9 cellular contexts compared by ENCODE assay signal in the genomic region with DNA sequence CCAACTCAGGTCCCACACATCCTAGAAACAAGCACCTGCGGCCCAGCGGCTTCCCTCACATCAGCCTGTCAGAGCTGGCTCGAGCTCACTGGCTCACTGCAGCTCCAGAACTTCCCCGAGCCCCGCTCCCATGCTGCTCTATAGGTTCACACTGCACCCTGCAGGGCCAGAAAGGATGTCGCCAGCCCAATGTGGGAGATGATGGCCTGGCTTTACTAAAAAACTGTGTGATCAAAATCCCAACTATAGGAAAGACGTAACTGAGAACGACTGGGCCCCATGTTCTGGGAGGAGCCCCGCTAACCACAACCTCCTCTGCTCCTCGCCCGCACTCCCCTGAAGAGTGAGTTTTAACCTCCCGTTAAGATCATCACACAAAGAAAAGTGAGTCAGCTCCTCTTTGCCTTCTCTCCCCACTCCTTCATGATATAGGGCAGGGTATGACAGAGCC.
A peak's percentile ranks its signal among the peaks of the same experiment; 100 is the strongest.
DNase-seq lines count a peak whose midpoint lies in the region; ATAC-seq and TF ChIP-seq lines count a peak whose summit lies in the region.
"Had no signal": no experiment of that assay in that cellular context is flagged by ENCODE, and none has a peak within 500 bp of the region (broad histone marks: within the 10 kb centered on the region; RNA-seq: fewer than 3 reads in every experiment).

No MANE protein-coding gene starts in this region.

- H3K36me3 ChIP-seq in OCI-LY1 (ENCODE audit: insufficient read depth, low read length) = peaks cover 29% of the 10 kb centered on the region

- DNase-seq in activated T-helper 1 cell treated with anti-CD3 and anti-CD28 coated beads, Interleukin-2, amount 50 U/mL, for 16 hours (ENCODE audit: low read depth in 1 of 2, low spot score in 1 of 2) = peak; percentile 34 to 58
- DNase-seq in iris pigment epithelial cell (ENCODE audit: low read depth) = peak; percentile 38
- DNase-seq in stimulated activated CD8-positive, alpha-beta memory T cell treated with anti-CD3 and anti-CD28 coated beads, Interleukin-15, amount 100 ng/mL, for 48 hours (ENCODE audit: low read depth in 2 of 2) = peak; percentile 69 to 76
- DNase-seq in GM20000 (ENCODE audit: low spot score) = no peak
- DNase-seq in C1 segment of cervical spinal cord (lab: John Stamatoyannopoulos, UW) = no peak

- peak; percentile 23; the same call in 1 of the 2 replicates for TF ChIP-seq CTCF in OCI-LY1 (IDR thresholded peaks at IDR 0.05; ENCODE audit: low read length)
- TF ChIP-seq CTCF in GM20000 (IDR thresholded peaks at IDR 0.05; ENCODE audit: extremely low read depth, missing control alignments) = no peak

- peak overlapping the region; percentile 50 for H3K4me2 ChIP-seq in OCI-LY1 (ENCODE audit: low read length)
- H3K4me2 ChIP-seq: KMS-11 had no signal

- peak overlapping the region; percentile 52 for H3K27ac ChIP-seq in OCI-LY1 (ENCODE audit: low read depth, low read length, poor library complexity, severe bottlenecking)
- H3K27ac ChIP-seq: KMS-11 had no signal

- no peaks in the 10 kb centered on the region for H4K20me1 ChIP-seq in OCI-LY1 (ENCODE audit: insufficient read depth, low read length)

- peak overlapping the region; percentile 18 for H3K4me3 ChIP-seq in OCI-LY1 (ENCODE audit: low read depth, low read length, poor library complexity, severe bottlenecking)

- no peaks in the 10 kb centered on the region for H3K27me3 ChIP-seq in OCI-LY1 (ENCODE audit: insufficient read depth, low read length)

- H3K9ac ChIP-seq in OCI-LY1 (ENCODE audit: low read length) = peak overlapping the region; percentile 43; the same call in 1 of the 2 replicates
- H3K9ac ChIP-seq: KMS-11 had no signal

- peaks cover 37% of the 10 kb centered on the region for H3K4me1 ChIP-seq in OCI-LY1 (ENCODE audit: insufficient read depth, low read length, severe bottlenecking)

- H3K79me2 ChIP-seq in OCI-LY1 (ENCODE audit: insufficient read depth, low read length) = peaks cover 28% of the 10 kb centered on the region

- no peak overlapping the region for H2AFZ ChIP-seq in OCI-LY1 (ENCODE audit: low read length)

- H3F3A ChIP-seq in OCI-LY1 (ENCODE audit: insufficient read depth, low read length) = no peaks in the 10 kb centered on the region

- no peaks in the 10 kb centered on the region for H3K9me3 ChIP-seq in OCI-LY1 (ENCODE audit: low read length)

- no peaks in the 10 kb centered on the region for H3K9me2 ChIP-seq in OCI-LY1 (ENCODE audit: low read depth, low read length)

- no peak for ATAC-seq in HG03097 (IDR thresholded peaks at IDR 0.05; ENCODE audit: low FRiP score, unreplicated experiment)
- no peak for ATAC-seq in GM21515 (IDR thresholded peaks at IDR 0.05; ENCODE audit: unreplicated experiment)

Comparison
In these comparisons a context has a peak if more than half of its experiments do, and no peak if none do; other contexts are left out.
1. DNase-seq: peak in activated T-helper 1 cell treated with anti-CD3 and anti-CD28 coated beads, Interleukin-2, amount 50 U/mL, for 16 hours (2 of 2), iris pigment epithelial cell (single experiment) and stimulated activated CD8-positive, alpha-beta memory T cell treated with anti-CD3 and anti-CD28 coated beads, Interleukin-15, amount 100 ng/mL, for 48 hours (2 of 2); none in GM20000 (single experiment) and C1 segment of cervical spinal cord (0 of 14).